Comparison of ENCODE assay signal across 1 cellular context in genomic region chr4:2465032-2465431, GRCh38.
TF ChIP-seq lines count a peak whose summit lies in the region.

No MANE protein-coding gene starts in this region.

TF ChIP-seq in K562, 482 proteins besides CTCF, POLR2A, EP300 and RAD21 (continues in another document):
- TF ChIP-seq ZFX (CRISPR knock-in tag; IDR thresholded peaks at IDR 0.05) (0 out of 2 replicates have a peak, but pooled peaks have one; percentile 26), HLTF (IDR thresholded peaks at IDR 0.05) (no peak), ZNF407 (IDR thresholded peaks at IDR 0.05; ENCODE audit: low read depth) (0 out of 2 replicates have a peak, but pooled peaks have one; percentile 18), FOXA1 (IDR thresholded peaks at IDR 0.05; ENCODE audit: borderline replicate concordance) (no peak), ZNF551 (CRISPR knock-in tag; IDR thresholded peaks at IDR 0.05) (no peak), EHMT2 (IDR thresholded peaks at IDR 0.05) (no peak), ZNF175 (CRISPR knock-in tag; IDR thresholded peaks at IDR 0.05; ENCODE audit: low read depth) (no peak), ADNP (tag; IDR thresholded peaks at IDR 0.05) (no peak), AFF1 (IDR thresholded peaks at IDR 0.05; ENCODE audit: low read depth in 1 of 2, partially characterized antibody in 2 of 2) (no peak), MAX (CRISPR knock-in tag; IDR thresholded peaks at IDR 0.05) (peak; percentile 54), RBM34 (IDR thresholded peaks at IDR 0.05; ENCODE audit: borderline replicate concordance, insufficient read depth, low read length) (no peak), HMGXB4 (CRISPR knock-in tag; IDR thresholded peaks at IDR 0.05) (no peak), HSF4 (CRISPR knock-in tag; IDR thresholded peaks at IDR 0.05; ENCODE audit: borderline replicate concordance) (no peak), MGA (IDR thresholded peaks at IDR 0.05) (0 out of 2 replicates have a peak, but pooled peaks have one; percentile 20), USF1 (CRISPR knock-in tag; IDR thresholded peaks at IDR 0.05) (peak; percentile 25; the same call in 1 of the 2 replicates), YY1 (IDR thresholded peaks at IDR 0.05; ENCODE audit: borderline replicate concordance in 1 of 3, control insufficient read depth in 1 of 3, extremely low read depth in 1 of 3, insufficient read depth in 3 of 3, insufficient read length in 1 of 3, insufficient replicate concordance in 2 of 3, low read depth in 1 of 3, low read length in 2 of 3) (peak in 1 of 3 experiments; percentile 82), NEUROD1 (IDR thresholded peaks at IDR 0.05; ENCODE audit: borderline replicate concordance, low read depth, low read length, partially characterized antibody) (no peak), KHSRP (IDR thresholded peaks at IDR 0.05) (no peak), STAT5B (CRISPR knock-in tag; IDR thresholded peaks at IDR 0.05) (no peak), ERF (CRISPR knock-in tag; IDR thresholded peaks at IDR 0.05) (no peak)
